In genomic region chr12:129571901-129572494, GRCh38 we compare ENCODE assay signal across 1 cellular context.
TF ChIP-seq lines count a peak whose summit lies in the region.

No MANE protein-coding gene starts in this region.

TF ChIP-seq in H1, 55 proteins besides CTCF, POLR2A, EP300 and RAD21:
- TF ChIP-seq MAX (IDR thresholded peaks at IDR 0.05), result no peak
- TF ChIP-seq RFX5 (IDR thresholded peaks at IDR 0.05; ENCODE audit: borderline replicate concordance, low read depth, low read length), result no peak
- no peak for TF ChIP-seq SIN3A (conservative IDR thresholded peaks at IDR 0.05 in 1 of 2, IDR thresholded peaks at IDR 0.05 in 1 of 2; ENCODE audit: low read depth in 1 of 2, low read length in 2 of 2)
- TF ChIP-seq SAP30 (IDR thresholded peaks at IDR 0.05; ENCODE audit: insufficient read depth, insufficient replicate concordance, low read length), result no peak
- TF ChIP-seq MAFK (IDR thresholded peaks at IDR 0.05; ENCODE audit: low read depth, low read length), result no peak
- no peak for TF ChIP-seq TAF7 (optimal IDR thresholded peaks at IDR 0.05; ENCODE audit: borderline replicate concordance, low read depth, low read length)
- no peak for TF ChIP-seq TAF1 (IDR thresholded peaks at IDR 0.05; ENCODE audit: low read depth, low read length)
- TF ChIP-seq ASH2L (IDR thresholded peaks at IDR 0.05; ENCODE audit: low read length), result no peak
- TF ChIP-seq JUND (IDR thresholded peaks at IDR 0.05; ENCODE audit: low read length), result no peak
- no peak for TF ChIP-seq SIRT6 (IDR thresholded peaks at IDR 0.05; ENCODE audit: low read length)
- TF ChIP-seq NANOG (IDR thresholded peaks at IDR 0.05; ENCODE audit: insufficient read depth, low read depth, low read length, poor library complexity, severe bottlenecking), result no peak
- TF ChIP-seq CHD2 (IDR thresholded peaks at IDR 0.05; ENCODE audit: low read length), result no peak
- TF ChIP-seq SP4 (IDR thresholded peaks at IDR 0.05; ENCODE audit: low read length), result no peak
- TF ChIP-seq RBBP5 (IDR thresholded peaks at IDR 0.05; ENCODE audit: borderline replicate concordance, low read depth, low read length), result no peak
- no peak for TF ChIP-seq GTF2F1 (IDR thresholded peaks at IDR 0.05; ENCODE audit: borderline replicate concordance, low read depth, low read length)
- TF ChIP-seq BRCA1 (IDR thresholded peaks at IDR 0.05; ENCODE audit: low read depth, low read length), result no peak
- no peak for TF ChIP-seq CBX5 (IDR thresholded peaks at IDR 0.05; ENCODE audit: low read depth, low read length)
- TF ChIP-seq CEBPB (IDR thresholded peaks at IDR 0.05; ENCODE audit: low read depth, low read length), result no peak
- TF ChIP-seq SUZ12 (IDR thresholded peaks at IDR 0.05; ENCODE audit: low read length), result no peak
